8 cellular contexts compared by ENCODE assay signal in the genomic region with DNA sequence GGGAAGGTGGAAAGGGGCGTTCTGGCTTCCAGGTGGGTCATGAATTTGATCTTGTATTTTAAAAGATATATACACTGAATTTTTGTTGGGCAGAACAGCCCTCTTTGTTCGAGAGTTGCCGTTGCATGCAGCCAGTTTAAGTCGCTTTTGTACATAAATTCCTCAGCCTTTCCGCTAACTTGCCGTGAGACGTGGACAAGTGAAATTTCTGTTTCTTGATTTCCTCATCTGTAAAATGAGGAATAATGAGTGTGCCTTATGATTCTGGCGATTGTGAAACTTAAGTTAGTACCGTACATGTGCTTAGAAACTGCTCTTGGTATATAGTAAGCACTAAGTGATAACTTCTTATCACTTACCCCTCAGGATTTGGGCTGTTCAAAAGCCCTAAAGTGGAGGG. TPM values are rescaled to one million over a fixed set of nuclear protein-coding genes. Genes with fewer than 3 reads are reported as not detected.
DNase-seq lines count a peak whose midpoint lies in the region; ATAC-seq, FAIRE-seq and TF ChIP-seq lines count a peak whose summit lies in the region.

No MANE protein-coding gene starts in this region.

- TF ChIP-seq CTCF in AG04449 (IDR thresholded peaks at IDR 0.05; ENCODE audit: insufficient read depth, low read length, missing control alignments) (no peak), HCT116 (IDR thresholded peaks at IDR 0.05 in 2 of 3, conservative IDR thresholded peaks at IDR 0.05 in 1 of 3; ENCODE audit: borderline replicate concordance in 1 of 3, insufficient read depth in 1 of 3, low read depth in 2 of 3, low read length in 2 of 3) (no peak), WERI-Rb-1 (IDR thresholded peaks at IDR 0.05; ENCODE audit: low read depth, low read length) (no peak)

- H3K4me3 ChIP-seq in AG04449 (ENCODE audit: low read depth, low read length): peak overlapping the region; percentile 80
- peak overlapping the region; percentile 70 to 78 for H3K4me3 ChIP-seq in HCT116 (replicated peaks in 1 of 2; ENCODE audit: low read depth in 1 of 2, low read length in 2 of 2)
- peak overlapping the region; percentile 84 for H3K4me3 ChIP-seq in WERI-Rb-1 (ENCODE audit: low read depth, low read length)
- peak overlapping the region; percentile 64 for H3K4me3 ChIP-seq in right cardiac atrium (ENCODE audit: low read length)
- peak overlapping the region; percentile 80 to 85 (median 81) for H3K4me3 ChIP-seq in skeletal muscle tissue (ENCODE audit: low read length in 3 of 3)

- intact Hi-C loops in HCT116 (cut with micrococcal nuclease) (loop anchor here (5.0 to 10.0 kb wide), 2 partner anchors 78 to 250 kb away; no protein-coding TSS in a partner anchor), right cardiac atrium (cut with DNase I) (no loop called here)

- H3K9me2 ChIP-seq in HCT116 (ENCODE audit: insufficient read depth): no peaks in the 10 kb centered on the region

- DNase-seq in AG04449 (ENCODE audit: low read depth, low spot score) (peak; percentile 12), HCT116 (ENCODE audit: low read depth, low spot score) (no peak), WERI-Rb-1 (no peak), right cardiac atrium (no peak), GM12892 (ENCODE audit: insufficient read length) (no peak), NCI-H2196 (lab: John Stamatoyannopoulos, UW; ENCODE audit: unreplicated experiment) (no peak)

- ATAC-seq in HCT116: no peak
- ATAC-seq in right cardiac atrium: no peak
- no peak for ATAC-seq in HG02678 (IDR thresholded peaks at IDR 0.05; ENCODE audit: unreplicated experiment)

- H3K27me3 ChIP-seq in HCT116 (ENCODE audit: insufficient read depth, low read length): no peaks in the 10 kb centered on the region
- H3K27me3 ChIP-seq in WERI-Rb-1 (ENCODE audit: insufficient read depth, low read depth, severe bottlenecking): no peaks in the 10 kb centered on the region
- H3K27me3 ChIP-seq in right cardiac atrium (ENCODE audit: control insufficient read depth, insufficient read depth): no peaks in the 10 kb centered on the region
- H3K27me3 ChIP-seq in skeletal muscle tissue (ENCODE audit: control insufficient read depth in 3 of 3, insufficient read depth in 3 of 3, low read length in 3 of 3): no peaks in the 10 kb centered on the region

- BruUV-seq in HCT116 (replicated peaks; lab: Mats Ljungman, UMichigan): TSS peak; percentile 41

- H4K20me1 ChIP-seq in HCT116 (ENCODE audit: insufficient read depth): no peaks in the 10 kb centered on the region

- H3K4me1 ChIP-seq in HCT116 (ENCODE audit: control insufficient read depth in 1 of 2, insufficient read depth in 2 of 2, low read length in 2 of 2): peaks cover 5 to 18% of the 10 kb centered on the region in 2 experiments
- H3K4me1 ChIP-seq in right cardiac atrium (ENCODE audit: control insufficient read depth, insufficient read depth, low read length): no peaks in the 10 kb centered on the region
- peaks cover 0 to 13% (median 11%) of the 10 kb centered on the region in 3 donors for H3K4me1 ChIP-seq in skeletal muscle tissue (ENCODE audit: control insufficient read depth in 3 of 3, insufficient read depth in 3 of 3, low read length in 3 of 3)

- TF ChIP-seq POLR2A in HCT116 (IDR thresholded peaks at IDR 0.05; ENCODE audit: borderline replicate concordance, extremely low read depth, insufficient read depth, insufficient read length) (no peak), GM12892 (IDR thresholded peaks at IDR 0.05; ENCODE audit: low read depth, low read length) (no peak)

- RAD21 ChIA-PET in HCT116 (lab: Charles Lee; ENCODE audit: low non-redundant PET in 1 of 2, low total read pairs in 2 of 2, uncharacterized antibody in 2 of 2, unreplicated experiment in 2 of 2): no interaction called here

- TF ChIP-seq RAD21 in HCT116 (IDR thresholded peaks at IDR 0.05; ENCODE audit: low read depth): no peak

- H3K4me2 ChIP-seq in HCT116 (ENCODE audit: low read length): peak overlapping the region; percentile 88

- CTCF ChIA-PET in AG04449 (lab: Yijun Ruan, JAX) (no interaction called here), HCT116 (lab: Charles Lee) (interaction anchor here (0.6 kb wide), 1 partner anchor 185 kb away, joined by 3 read pairs; no protein-coding TSS in a partner anchor)

- no peak overlapping the region; the same call in 1 of the 2 replicates for H3K27ac ChIP-seq in HCT116 (ENCODE audit: low read depth, low read length)
- peak overlapping the region; percentile 96 for H3K27ac ChIP-seq in WERI-Rb-1
- no peak overlapping the region for H3K27ac ChIP-seq in right cardiac atrium (ENCODE audit: low read length)
- H3K27ac ChIP-seq in skeletal muscle tissue (ENCODE audit: low read depth, low read length): peak overlapping the region; percentile 59

- 34% methylated on average over 9 of the region's 9 CpGs for WGBS in right cardiac atrium

- H3K9me3 ChIP-seq in HCT116 (ENCODE audit: control insufficient read depth in 1 of 2, insufficient read depth in 1 of 2, low read depth in 1 of 2, low read length in 2 of 2) (no peaks in the 10 kb centered on the region), WERI-Rb-1 (ENCODE audit: severe bottlenecking) (no peaks in the 10 kb centered on the region), right cardiac atrium (ENCODE audit: control insufficient read depth, low read length) (no peaks in the 10 kb centered on the region), skeletal muscle tissue (ENCODE audit: control insufficient read depth in 3 of 3, low read length in 3 of 3) (no peaks in the 10 kb centered on the region)

- H3K36me3 ChIP-seq in HCT116 (ENCODE audit: control insufficient read depth in 1 of 2, insufficient read depth in 2 of 2, low read length in 2 of 2): no peaks in the 10 kb centered on the region; a peak in 1 of 4 replicates
- peaks cover 37% of the 10 kb centered on the region for H3K36me3 ChIP-seq in WERI-Rb-1
- peaks cover 0 to 2% (median 0%) of the 10 kb centered on the region in 3 donors for H3K36me3 ChIP-seq in skeletal muscle tissue (ENCODE audit: control insufficient read depth in 3 of 3, insufficient read depth in 3 of 3, low read length in 3 of 3)

- POLR2A ChIA-PET in AG04449 (lab: Yijun Ruan, JAX): no interaction called here
- POLR2A ChIA-PET in HCT116 (lab: Charles Lee): no interaction called here

- FAIRE-seq in GM12892 (lab: Jason Lieb, UNC): no peak

- peak overlapping the region; percentile 71 for H3K9ac ChIP-seq in HCT116 (ENCODE audit: low read length)
- H3K9ac ChIP-seq in skeletal muscle tissue (ENCODE audit: low read depth in 1 of 3, low read length in 3 of 3): peak overlapping the region; percentile 84 to 92 (median 89)

- H2AFZ ChIP-seq in HCT116 (ENCODE audit: low read depth, low read length, poor library complexity, severe bottlenecking): no peak overlapping the region

- H3K79me2 ChIP-seq in HCT116 (ENCODE audit: insufficient read depth, low read length): peaks cover 55% of the 10 kb centered on the region

TF ChIP-seq in HCT116, 20 proteins besides CTCF, POLR2A, EP300 and RAD21:
- no peak for TF ChIP-seq FOSL1 (IDR thresholded peaks at IDR 0.05; ENCODE audit: low read depth)
- TF ChIP-seq ELF1 (IDR thresholded peaks at IDR 0.05; ENCODE audit: borderline replicate concordance, low read depth): no peak
- no peak for TF ChIP-seq EGR1 (IDR thresholded peaks at IDR 0.05; ENCODE audit: low read depth)
- TF ChIP-seq, protein P1, sequence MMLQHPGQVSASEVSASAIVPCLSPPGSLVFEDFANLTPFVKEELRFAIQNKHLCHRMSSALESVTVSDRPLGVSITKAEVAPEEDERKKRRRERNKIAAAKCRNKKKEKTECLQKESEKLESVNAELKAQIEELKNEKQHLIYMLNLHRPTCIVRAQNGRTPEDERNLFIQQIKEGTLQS (IDR thresholded peaks at IDR 0.05): no peak
- no peak for TF ChIP-seq EZH2 (IDR thresholded peaks at IDR 0.05)
- no peak for TF ChIP-seq TCF7L2 (IDR thresholded peaks at IDR 0.05; ENCODE audit: borderline replicate concordance, extremely low read depth, insufficient read depth, insufficient read length)
- TF ChIP-seq SRF (IDR thresholded peaks at IDR 0.05; ENCODE audit: low read depth): no peak
TF ChIP-seq in HCT116: peak in this region for 0.

RNA-seq across cellular contexts. Expression of a gene that starts 1.3 kb away (rescaled TPM):
- total RNA-seq in HCT116 (2021; ENCODE audit: unreplicated experiment) (12.2 TPM), right cardiac atrium (1 to 10 TPM; 2.9 to 3.9 (median 3.3) TPM), skeletal muscle tissue (5.2 TPM)
- 6.6 and 6.8 TPM in 2 replicates for polyA plus RNA-seq in HCT116 (2012)
- 1.8 TPM for polyA plus RNA-seq in right cardiac atrium
- 3.1 TPM for polyA plus RNA-seq in GM12892 (2012; ENCODE audit: missing spikeins)

Comparison
In these comparisons a context has a peak if more than half of its experiments do, and no peak if none do; other contexts are left out.
1. H3K27ac ChIP-seq: peak in WERI-Rb-1 (single experiment) and skeletal muscle tissue (single experiment); none in HCT116 (single experiment) and right cardiac atrium (single experiment).
2. Peak in every context shown above with its lines, with median percentiles within 50 percentile points of each other: H3K4me3 ChIP-seq.